ENCODE assay signal across 8 cellular contexts in genomic region chr6:107490568-107491058, GRCh38. TPM values are rescaled to one million over a fixed set of nuclear protein-coding genes. Genes with fewer than 3 reads are reported as not detected.
DNase-seq lines count a peak whose midpoint lies in the region; ATAC-seq and TF ChIP-seq lines count a peak whose summit lies in the region.

No MANE protein-coding gene starts in this region.

- no peaks in the 10 kb centered on the region for H3K36me3 ChIP-seq in HUES48 (ENCODE audit: control insufficient read depth, insufficient read depth, low read length)
- no peaks in the 10 kb centered on the region for H3K36me3 ChIP-seq in left lung
- H3K36me3 ChIP-seq in suprapubic skin, result no peaks in the 10 kb centered on the region

- H3K4me1 ChIP-seq in HUES48 (ENCODE audit: control insufficient read depth, insufficient read depth, low read length) (peaks cover 28% of the 10 kb centered on the region), left lung (peaks cover 8 to 49% of the 10 kb centered on the region in 2 donors), suprapubic skin (peaks cover 36% of the 10 kb centered on the region)

- in situ Hi-C loops in astrocyte of the spinal cord (cut with HindIII; ENCODE audit: low sequenced_read_pairs), result no loop called here

- H3K9ac ChIP-seq in HUES48 (ENCODE audit: low read depth, low read length), result no peak overlapping the region

- under 1% methylated on average over 23 of the region's 28 CpGs for WGBS in suprapubic skin

- H3K27ac ChIP-seq in HUES48 (ENCODE audit: low read depth, low read length), result peak overlapping the region; percentile 23
- peak overlapping the region; percentile 37 to 74 for H3K27ac ChIP-seq in left lung
- H3K27ac ChIP-seq in suprapubic skin, result no peak overlapping the region

- TF ChIP-seq CTCF in astrocyte of the spinal cord (IDR thresholded peaks at IDR 0.05; ENCODE audit: low read depth, low read length) (no peak), left lung (IDR thresholded peaks at IDR 0.05) (no peak), suprapubic skin (IDR thresholded peaks at IDR 0.05) (no peak)

- no peak for TF ChIP-seq POLR2A in suprapubic skin (IDR thresholded peaks at IDR 0.05)

- peaks cover 63% of the 10 kb centered on the region for H3K27me3 ChIP-seq in HUES48 (ENCODE audit: control insufficient read depth, insufficient read depth, low read length)
- peaks cover 7 to 95% of the 10 kb centered on the region in 2 donors for H3K27me3 ChIP-seq in left lung
- peaks cover 49% of the 10 kb centered on the region for H3K27me3 ChIP-seq in suprapubic skin

- TF ChIP-seq EP300 in suprapubic skin (IDR thresholded peaks at IDR 0.05), result no peak

- H3K9me3 ChIP-seq in HUES48 (ENCODE audit: control insufficient read depth, insufficient read depth, low read length), result no peaks in the 10 kb centered on the region
- no peaks in the 10 kb centered on the region for H3K9me3 ChIP-seq in left lung
- no peaks in the 10 kb centered on the region for H3K9me3 ChIP-seq in suprapubic skin

- no peak for ATAC-seq in left lung

- DNase-seq in AG08396 (ENCODE audit: low spot score) (peak; percentile 29), astrocyte of the spinal cord (ENCODE audit: low read depth, low spot score) (no peak), left lung (no peak), suprapubic skin (ENCODE audit: low spot score in 2 of 2) (no peak), DMS 273 treated with DMSO at 0.1 percent for 48 hours (lab: John Stamatoyannopoulos, UW) (no peak), NCI-H82 (lab: John Stamatoyannopoulos, UW) (no peak), activated gamma-delta T cell (lab: John Stamatoyannopoulos, UW) (no peak)

- intact Hi-C loops in left lung (cut with DNase I), result no loop called here

- peak overlapping the region; percentile 79 for H3K4me3 ChIP-seq in HUES48 (ENCODE audit: low read depth, low read length)
- peak overlapping the region; percentile 63 for H3K4me3 ChIP-seq in astrocyte of the spinal cord (ENCODE audit: low read depth, low read length)
- H3K4me3 ChIP-seq in left lung, result peak overlapping the region; percentile 60 to 66
- H3K4me3 ChIP-seq in suprapubic skin, result peak overlapping the region; percentile 79

RNA-seq across cellular contexts. Expression of gene SOBP, which starts 0.7 kb away (rescaled TPM):
- total RNA-seq in left lung (10 to 100 TPM in 1 of 2 donors, 1 to 10 TPM in 1; 6.5 to 11.1 TPM), suprapubic skin (1 to 10 TPM in 1 of 4 donors, under 1 TPM in 3; 0.26 to 1.5 (median 0.55) TPM)

RNA-seq across cellular contexts. Expression of gene PDSS2, which starts 31.2 kb away (rescaled TPM):
- 10 to 100 TPM; 19.2 to 20.6 TPM for total RNA-seq in left lung
- 10 to 100 TPM in 3 of 4 donors, 1 to 10 TPM in 1; 4.3 to 14.7 (median 12.1) TPM for total RNA-seq in suprapubic skin
